In the genomic region with DNA sequence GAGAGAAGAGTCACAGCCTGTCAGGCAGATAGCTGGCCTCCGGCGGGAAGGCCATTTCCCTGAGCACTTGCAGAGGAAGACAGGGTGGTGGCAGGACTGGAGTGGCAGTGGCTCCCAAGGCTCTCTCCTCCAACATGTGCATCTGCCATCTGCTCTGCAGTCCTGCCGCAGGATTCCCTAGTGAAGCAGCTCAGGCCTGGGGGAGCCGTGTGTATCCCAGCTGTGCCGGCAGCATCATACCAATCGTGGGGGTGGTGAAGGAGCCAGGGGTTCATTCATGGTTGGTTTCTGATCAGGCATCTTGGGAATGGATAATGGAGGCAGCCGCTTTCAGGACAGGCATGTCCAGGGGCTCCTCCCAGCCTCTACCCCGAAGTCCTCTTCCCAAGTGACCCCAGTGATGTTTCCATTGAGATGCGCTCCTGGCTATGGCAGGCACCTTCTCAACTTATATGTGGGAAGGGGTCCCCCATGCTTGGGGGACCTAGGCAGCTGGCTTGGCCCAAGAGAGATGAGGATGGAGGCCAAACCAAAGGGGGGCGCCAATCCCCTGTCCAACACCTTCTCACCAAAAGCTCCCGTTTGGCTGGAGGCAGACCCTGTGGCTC, we compare ENCODE assay signal across 1 cellular context.
TF ChIP-seq lines count a peak whose summit lies in the region.

No MANE protein-coding gene starts in this region.

TF ChIP-seq in HepG2, 621 proteins besides CTCF, POLR2A, EP300 and RAD21:
- TF ChIP-seq RXRA (CRISPR knock-in tag; IDR thresholded peaks at IDR 0.05) (no peak), RFX5 (IDR thresholded peaks at IDR 0.05; ENCODE audit: low read depth, low read length) (no peak), ZNF558 (CRISPR knock-in tag; IDR thresholded peaks at IDR 0.05; ENCODE audit: borderline replicate concordance) (no peak), KLF16 (CRISPR knock-in tag; IDR thresholded peaks at IDR 0.05) (no peak), HMG20B (CRISPR knock-in tag; conservative IDR thresholded peaks at IDR 0.05) (no peak), ZNF451 (CRISPR knock-in tag; IDR thresholded peaks at IDR 0.05) (no peak), TBX2 (CRISPR knock-in tag; IDR thresholded peaks at IDR 0.05; ENCODE audit: borderline replicate concordance) (no peak), ZNF75D (CRISPR knock-in tag; IDR thresholded peaks at IDR 0.05; ENCODE audit: borderline replicate concordance) (no peak), ZNF331 (CRISPR knock-in tag; IDR thresholded peaks at IDR 0.05) (no peak), SOX13 (IDR thresholded peaks at IDR 0.05) (no peak), SOX13 (CRISPR knock-in tag; conservative IDR thresholded peaks at IDR 0.05 in 1 of 2, IDR thresholded peaks at IDR 0.05 in 1 of 2) (no peak), RORA (CRISPR knock-in tag; IDR thresholded peaks at IDR 0.05) (no peak), ZFY (CRISPR knock-in tag; IDR thresholded peaks at IDR 0.05) (no peak), HHEX (CRISPR knock-in tag; IDR thresholded peaks at IDR 0.05) (no peak), ZFP41 (CRISPR knock-in tag; IDR thresholded peaks at IDR 0.05; ENCODE audit: borderline replicate concordance) (no peak), KMT2A (CRISPR knock-in tag; IDR thresholded peaks at IDR 0.05) (no peak), ZNF484 (CRISPR knock-in tag; IDR thresholded peaks at IDR 0.05; ENCODE audit: borderline replicate concordance, low read depth) (no peak)
- TF ChIP-seq, protein P1, sequence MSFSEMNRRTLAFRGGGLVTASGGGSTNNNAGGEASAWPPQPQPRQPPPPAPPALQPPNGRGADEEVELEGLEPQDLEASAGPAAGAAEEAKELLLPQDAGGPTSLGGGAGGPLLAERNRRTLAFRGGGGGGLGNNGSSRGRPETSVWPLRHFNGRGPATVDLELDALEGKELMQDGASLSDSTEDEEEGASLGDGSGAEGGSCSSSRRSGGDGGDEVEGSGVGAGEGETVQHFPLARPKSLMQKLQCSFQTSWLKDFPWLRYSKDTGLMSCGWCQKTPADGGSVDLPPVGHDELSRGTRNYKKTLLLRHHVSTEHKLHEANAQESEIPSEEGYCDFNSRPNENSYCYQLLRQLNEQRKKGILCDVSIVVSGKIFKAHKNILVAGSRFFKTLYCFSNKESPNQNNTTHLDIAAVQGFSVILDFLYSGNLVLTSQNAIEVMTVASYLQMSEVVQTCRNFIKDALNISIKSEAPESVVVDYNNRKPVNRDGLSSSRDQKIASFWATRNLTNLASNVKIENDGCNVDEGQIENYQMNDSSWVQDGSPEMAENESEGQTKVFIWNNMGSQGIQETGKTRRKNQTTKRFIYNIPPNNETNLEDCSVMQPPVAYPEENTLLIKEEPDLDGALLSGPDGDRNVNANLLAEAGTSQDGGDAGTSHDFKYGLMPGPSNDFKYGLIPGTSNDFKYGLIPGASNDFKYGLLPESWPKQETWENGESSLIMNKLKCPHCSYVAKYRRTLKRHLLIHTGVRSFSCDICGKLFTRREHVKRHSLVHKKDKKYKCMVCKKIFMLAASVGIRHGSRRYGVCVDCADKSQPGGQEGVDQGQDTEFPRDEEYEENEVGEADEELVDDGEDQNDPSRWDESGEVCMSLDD (CRISPR knock-in tag; IDR thresholded peaks at IDR 0.05; ENCODE audit: borderline replicate concordance) = no peak
- TF ChIP-seq, protein P2, sequence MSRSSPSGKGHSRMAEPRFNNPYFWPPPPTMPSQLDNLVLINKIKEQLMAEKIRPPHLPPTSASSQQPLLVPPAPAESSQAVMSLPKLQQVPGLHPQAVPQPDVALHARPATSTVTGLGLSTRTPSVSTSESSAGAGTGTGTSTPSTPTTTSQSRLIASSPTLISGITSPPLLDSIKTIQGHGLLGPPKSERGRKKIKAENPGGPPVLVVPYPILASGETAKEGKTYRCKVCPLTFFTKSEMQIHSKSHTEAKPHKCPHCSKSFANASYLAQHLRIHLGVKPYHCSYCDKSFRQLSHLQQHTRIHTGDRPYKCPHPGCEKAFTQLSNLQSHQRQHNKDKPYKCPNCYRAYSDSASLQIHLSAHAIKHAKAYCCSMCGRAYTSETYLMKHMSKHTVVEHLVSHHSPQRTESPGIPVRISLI (CRISPR knock-in tag; IDR thresholded peaks at IDR 0.05; ENCODE audit: borderline replicate concordance) = no peak
- TF ChIP-seq, protein P3, sequence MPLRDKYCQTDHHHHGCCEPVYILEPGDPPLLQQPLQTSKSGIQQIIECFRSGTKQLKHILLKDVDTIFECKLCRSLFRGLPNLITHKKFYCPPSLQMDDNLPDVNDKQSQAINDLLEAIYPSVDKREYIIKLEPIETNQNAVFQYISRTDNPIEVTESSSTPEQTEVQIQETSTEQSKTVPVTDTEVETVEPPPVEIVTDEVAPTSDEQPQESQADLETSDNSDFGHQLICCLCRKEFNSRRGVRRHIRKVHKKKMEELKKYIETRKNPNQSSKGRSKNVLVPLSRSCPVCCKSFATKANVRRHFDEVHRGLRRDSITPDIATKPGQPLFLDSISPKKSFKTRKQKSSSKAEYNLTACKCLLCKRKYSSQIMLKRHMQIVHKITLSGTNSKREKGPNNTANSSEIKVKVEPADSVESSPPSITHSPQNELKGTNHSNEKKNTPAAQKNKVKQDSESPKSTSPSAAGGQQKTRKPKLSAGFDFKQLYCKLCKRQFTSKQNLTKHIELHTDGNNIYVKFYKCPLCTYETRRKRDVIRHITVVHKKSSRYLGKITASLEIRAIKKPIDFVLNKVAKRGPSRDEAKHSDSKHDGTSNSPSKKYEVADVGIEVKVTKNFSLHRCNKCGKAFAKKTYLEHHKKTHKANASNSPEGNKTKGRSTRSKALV (CRISPR knock-in tag; IDR thresholded peaks at IDR 0.05) = no peak
- TF ChIP-seq, protein P4, sequence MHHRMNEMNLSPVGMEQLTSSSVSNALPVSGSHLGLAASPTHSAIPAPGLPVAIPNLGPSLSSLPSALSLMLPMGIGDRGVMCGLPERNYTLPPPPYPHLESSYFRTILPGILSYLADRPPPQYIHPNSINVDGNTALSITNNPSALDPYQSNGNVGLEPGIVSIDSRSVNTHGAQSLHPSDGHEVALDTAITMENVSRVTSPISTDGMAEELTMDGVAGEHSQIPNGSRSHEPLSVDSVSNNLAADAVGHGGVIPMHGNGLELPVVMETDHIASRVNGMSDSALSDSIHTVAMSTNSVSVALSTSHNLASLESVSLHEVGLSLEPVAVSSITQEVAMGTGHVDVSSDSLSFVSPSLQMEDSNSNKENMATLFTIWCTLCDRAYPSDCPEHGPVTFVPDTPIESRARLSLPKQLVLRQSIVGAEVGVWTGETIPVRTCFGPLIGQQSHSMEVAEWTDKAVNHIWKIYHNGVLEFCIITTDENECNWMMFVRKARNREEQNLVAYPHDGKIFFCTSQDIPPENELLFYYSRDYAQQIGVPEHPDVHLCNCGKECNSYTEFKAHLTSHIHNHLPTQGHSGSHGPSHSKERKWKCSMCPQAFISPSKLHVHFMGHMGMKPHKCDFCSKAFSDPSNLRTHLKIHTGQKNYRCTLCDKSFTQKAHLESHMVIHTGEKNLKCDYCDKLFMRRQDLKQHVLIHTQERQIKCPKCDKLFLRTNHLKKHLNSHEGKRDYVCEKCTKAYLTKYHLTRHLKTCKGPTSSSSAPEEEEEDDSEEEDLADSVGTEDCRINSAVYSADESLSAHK (CRISPR knock-in tag; IDR thresholded peaks at IDR 0.05; ENCODE audit: borderline replicate concordance) = no peak
TF ChIP-seq in HepG2: peak in this region for 0.
